In the genomic region with DNA sequence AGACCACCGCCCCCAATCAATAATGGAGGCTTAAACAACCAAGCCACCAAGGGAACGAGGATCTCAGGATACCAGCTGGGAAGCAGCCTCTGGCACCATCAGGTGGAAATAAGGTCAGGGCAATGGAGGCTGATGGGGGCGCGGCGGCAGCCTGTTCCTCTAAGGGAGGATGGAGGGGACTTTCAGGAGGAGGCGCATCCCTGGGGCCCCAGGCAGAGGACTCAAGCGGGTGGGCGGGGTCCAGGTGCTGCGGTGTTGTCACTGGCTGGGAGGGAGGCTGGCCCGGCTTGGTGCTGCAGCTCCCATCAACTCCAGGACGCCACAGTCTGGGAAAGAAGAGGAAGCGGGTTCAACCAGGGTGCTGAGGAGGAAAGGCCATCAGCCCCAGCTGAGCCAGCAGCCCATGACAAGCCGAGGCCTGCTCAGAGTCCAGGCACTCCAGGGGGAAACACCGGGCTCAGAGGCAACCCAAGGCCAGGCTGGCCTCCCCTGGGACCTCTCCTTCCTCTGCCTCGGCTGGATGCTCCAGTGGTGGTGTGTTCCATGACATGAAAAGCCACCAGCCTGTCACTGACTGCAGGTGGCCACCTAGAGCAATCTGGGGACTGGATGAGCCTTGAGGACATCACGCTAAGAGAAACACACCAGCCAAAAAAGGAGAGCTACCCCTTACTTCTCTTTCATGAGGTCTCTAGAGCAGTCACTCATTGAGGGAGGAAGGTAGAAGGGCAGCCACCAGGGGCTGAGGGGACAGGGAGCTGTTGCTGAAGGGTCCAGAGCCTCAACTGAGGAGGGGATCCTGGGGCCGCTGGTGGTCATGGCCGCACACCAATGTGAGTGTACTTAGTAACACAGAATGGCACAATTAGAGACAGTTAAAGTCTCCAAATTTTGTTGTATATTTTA, we compare ENCODE assay signal across 16 cellular contexts. TPM values are rescaled to one million over a fixed set of nuclear protein-coding genes. Genes with fewer than 3 reads are reported as not detected.
DNase-seq lines count a peak whose midpoint lies in the region; ATAC-seq, FAIRE-seq and TF ChIP-seq lines count a peak whose summit lies in the region.
"Had no signal": no experiment of that assay in that cellular context is flagged by ENCODE, and none has a peak within 500 bp of the region (broad histone marks: within the 10 kb centered on the region; RNA-seq: fewer than 3 reads in every experiment).

No MANE protein-coding gene starts in this region.

- no peaks in the 10 kb centered on the region for H3K9me3 ChIP-seq in skeletal muscle tissue (ENCODE audit: control insufficient read depth in 3 of 3, low read length in 3 of 3)
- no peaks in the 10 kb centered on the region for H3K9me3 ChIP-seq in gastrocnemius medialis
- H3K9me3 ChIP-seq: HAP-1 had no signal

- peak overlapping the region; percentile 56 for H3K4me3 Mint-ChIP-seq in endothelial cell (ENCODE audit: unreplicated experiment)

- TF ChIP-seq CTCF in endothelial cell (IDR thresholded peaks at IDR 0.05; ENCODE audit: unreplicated experiment), result no peak
- TF ChIP-seq CTCF in gastrocnemius medialis (IDR thresholded peaks at IDR 0.05 in 4 of 5, conservative IDR thresholded peaks at IDR 0.05 in 1 of 5), result no peak

- no peaks in the 10 kb centered on the region for H3K9me3 Mint-ChIP-seq in endothelial cell (ENCODE audit: unreplicated experiment)
- H3K9me3 Mint-ChIP-seq: type B pancreatic cell had no signal

- H3K4me3 ChIP-seq in skeletal muscle tissue (ENCODE audit: low read length in 3 of 3) (no peak overlapping the region), gastrocnemius medialis (no peak overlapping the region)
- H3K4me3 ChIP-seq: HAP-1 had no signal

- peak overlapping the region in 2 of 3 donors; percentile 42 to 57 for H3K9ac ChIP-seq in skeletal muscle tissue (ENCODE audit: low read depth in 1 of 3, low read length in 3 of 3)

- FAIRE-seq in GM12891 (lab: Jason Lieb, UNC), result peak; percentile 9

- in situ Hi-C loops in gastrocnemius medialis (cut with MboI; ENCODE audit: low sequenced_read_pairs in 4 of 4), result loop anchor here in 2 of 4 donors (10.0 kb wide), 2 partner anchors 105 to 215 kb away; partner anchors contain the start of genes TSC22D4 (in 2 of the 2), FBXO24 (in 1 of the 2) and LRCH4 (in 1 of the 2)

- no peak overlapping the region for H3K27ac ChIP-seq in skeletal muscle tissue (ENCODE audit: low read depth, low read length)
- peak overlapping the region in 1 of 4 donors; percentile 9 for H3K27ac ChIP-seq in gastrocnemius medialis
- H3K27ac ChIP-seq: WERI-Rb-1 had no signal

- DNase-seq in GM12891 (ENCODE audit: insufficient read length, low spot score), result peak; percentile 22
- DNase-seq in NAMALWA (ENCODE audit: low spot score), result peak; percentile 64
- no peak for DNase-seq in endothelial cell (ENCODE audit: low spot score)
- no peak for DNase-seq in gastrocnemius medialis
- DNase-seq in NCI-H2029 treated with DMSO at 0.1 percent for 48 hours (lab: John Stamatoyannopoulos, UW), result no peak
- DNase-seq: cerebellar nuclear complex, islet precursor cell, KG1, NCI-H1436 treated with DMSO at 0.1 percent for 48 hours, NCI-H446, WERI-Rb-1 had no signal

- H3K36me3 ChIP-seq in skeletal muscle tissue (ENCODE audit: control insufficient read depth in 3 of 3, insufficient read depth in 3 of 3, low read length in 3 of 3), result peaks cover 32 to 51% (median 44%) of the 10 kb centered on the region in 3 donors
- peaks cover 0 to 41% of the 10 kb centered on the region in 2 donors for H3K36me3 ChIP-seq in gastrocnemius medialis

- TF ChIP-seq POLR2A in GM12891 (IDR thresholded peaks at IDR 0.05; ENCODE audit: low read depth, low read length), result no peak
- TF ChIP-seq POLR2A in gastrocnemius medialis (IDR thresholded peaks at IDR 0.05), result no peak

- H3K27ac Mint-ChIP-seq in endothelial cell (ENCODE audit: unreplicated experiment), result peak overlapping the region; percentile 36
- H3K27ac Mint-ChIP-seq: type B pancreatic cell had no signal

- H3K36me3 Mint-ChIP-seq in endothelial cell (ENCODE audit: low read depth, unreplicated experiment), result peaks cover 22% of the 10 kb centered on the region

- no peak for ATAC-seq in HG03108 (IDR thresholded peaks at IDR 0.05; ENCODE audit: unreplicated experiment)
- no peak for ATAC-seq in gastrocnemius medialis

- H3K27me3 ChIP-seq in skeletal muscle tissue (ENCODE audit: control insufficient read depth in 3 of 3, insufficient read depth in 3 of 3, low read length in 3 of 3) (no peaks in the 10 kb centered on the region), gastrocnemius medialis (no peaks in the 10 kb centered on the region)

- H3K4me1 ChIP-seq in skeletal muscle tissue (ENCODE audit: control insufficient read depth in 3 of 3, insufficient read depth in 3 of 3, low read length in 3 of 3) (peaks cover 38 to 47% (median 44%) of the 10 kb centered on the region in 3 donors), gastrocnemius medialis (peaks cover 42 to 43% of the 10 kb centered on the region in 2 donors)

- H3K4me1 Mint-ChIP-seq in endothelial cell (ENCODE audit: unreplicated experiment), result peaks cover 17% of the 10 kb centered on the region

- intact Hi-C loops in gastrocnemius medialis (cut with DNase I; ENCODE audit: low total_unique reads), result loop anchor here (2.0 to 5.0 kb wide), 3 partner anchors 57 to 125 kb away; partner anchors contain the start of gene MOSPD3

- peaks cover 11% of the 10 kb centered on the region for H3K27me3 Mint-ChIP-seq in endothelial cell (ENCODE audit: unreplicated experiment)
- H3K27me3 Mint-ChIP-seq: type B pancreatic cell had no signal

TF ChIP-seq in GM12891, 5 proteins besides CTCF, POLR2A, EP300 and RAD21:
- TF ChIP-seq PAX5 (IDR thresholded peaks at IDR 0.05; ENCODE audit: insufficient read depth, low read length, severe bottlenecking) (no peak), TAF1 (IDR thresholded peaks at IDR 0.05; ENCODE audit: low read depth, low read length) (no peak), SPI1 (IDR thresholded peaks at IDR 0.05; ENCODE audit: low read depth, low read length) (no peak), POU2F2 (IDR thresholded peaks at IDR 0.05; ENCODE audit: low read depth, low read length) (no peak)

RNA-seq across cellular contexts. Expression of gene GIGYF1, which starts 4.6 kb away (rescaled TPM):
- 19.0 TPM for polyA plus RNA-seq in GM12891 (2012; ENCODE audit: low read depth, missing spikeins)
- total RNA-seq in endothelial cell (ENCODE audit: unreplicated experiment) (70.6 TPM), skeletal muscle tissue (12.0 TPM), gastrocnemius medialis (10 to 100 TPM; 16.4 to 21.1 (median 16.6) TPM)

RNA-seq across cellular contexts. Expression of gene GNB2, which starts 15.9 kb away (rescaled TPM):
- polyA plus RNA-seq in GM12891 (2012; ENCODE audit: low read depth, missing spikeins), result 97.5 TPM
- total RNA-seq in endothelial cell (ENCODE audit: unreplicated experiment) (336 TPM), skeletal muscle tissue (48.5 TPM), gastrocnemius medialis (100 to 1,000 TPM; 108 to 163 (median 129) TPM)

RNA-seq across cellular contexts. Expression of gene POP7, which starts 16.4 kb away (rescaled TPM):
- polyA plus RNA-seq in GM12891 (2012; ENCODE audit: low read depth, missing spikeins), result 54.4 TPM
- total RNA-seq in endothelial cell (ENCODE audit: unreplicated experiment) (30.6 TPM), skeletal muscle tissue (27.7 TPM), gastrocnemius medialis (10 to 100 TPM; 39.8 to 76.3 (median 63.0) TPM)

RNA-seq across cellular contexts. Expression of gene EPO, which starts 30.8 kb away (rescaled TPM):
- not detected for polyA plus RNA-seq in GM12891 (2012; ENCODE audit: low read depth, missing spikeins)
- total RNA-seq in endothelial cell (ENCODE audit: unreplicated experiment), result 0.33 TPM
- total RNA-seq in skeletal muscle tissue, result not detected
- not detected for total RNA-seq in gastrocnemius medialis
- total RNA-seq: epithelial cell of proximal tubule had no signal

RNA-seq across cellular contexts. Expression of gene ACTL6B, which starts 33.2 kb away (rescaled TPM):
- not detected for polyA plus RNA-seq in GM12891 (2012; ENCODE audit: low read depth, missing spikeins)
- not detected for total RNA-seq in endothelial cell (ENCODE audit: unreplicated experiment)
- total RNA-seq in skeletal muscle tissue, result not detected
- total RNA-seq in gastrocnemius medialis, result not detected
- total RNA-seq: epithelial cell of proximal tubule had no signal

Comparison
In these comparisons a context has a peak if more than half of its experiments do, and no peak if none do; other contexts are left out.
1. DNase-seq: peak in GM12891 (single experiment) and NAMALWA (single experiment); none in endothelial cell (single experiment), gastrocnemius medialis (0 of 2) and NCI-H2029 treated with DMSO at 0.1 percent for 48 hours (single experiment).